In the genomic region with DNA sequence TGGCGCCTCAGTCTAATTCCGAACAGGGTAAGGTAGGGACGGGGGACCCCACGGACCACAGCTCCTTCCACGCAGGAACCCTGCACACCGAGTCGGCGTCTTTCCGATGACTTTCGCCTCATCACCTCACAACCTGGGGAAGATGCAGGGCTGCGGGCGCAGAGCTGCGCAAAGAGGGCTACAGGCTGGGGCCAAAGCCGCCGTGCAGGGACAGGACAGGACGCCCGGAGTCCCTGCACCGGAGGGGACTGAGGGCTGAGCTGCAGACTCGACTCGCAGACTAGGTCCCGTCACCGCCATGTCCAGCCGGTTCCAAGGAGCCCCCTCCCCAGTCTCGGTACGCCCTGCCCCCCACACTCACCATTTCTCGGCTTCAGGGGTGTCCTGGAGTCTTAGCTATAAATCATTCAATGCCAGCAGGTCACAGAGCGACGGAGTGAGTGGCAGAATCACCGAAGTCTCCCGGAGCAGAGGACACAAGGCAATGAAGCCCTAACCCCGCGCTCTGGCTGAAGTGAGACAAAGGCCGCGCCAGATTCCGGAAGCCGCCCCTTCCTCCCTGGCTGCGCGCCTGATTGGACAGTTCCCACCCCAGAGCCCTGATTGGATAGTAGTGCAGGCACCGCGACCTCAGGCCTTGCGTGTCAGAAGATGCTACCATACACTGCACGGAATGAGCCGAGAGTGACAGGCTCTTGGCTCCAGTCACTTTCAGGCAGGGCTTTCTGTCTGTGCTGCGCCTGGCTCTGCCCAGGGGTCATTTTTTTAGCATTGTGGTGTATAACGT, we compare ENCODE assay signal across 8 cellular contexts. TPM values are rescaled to one million over a fixed set of nuclear protein-coding genes. Genes with fewer than 3 reads are reported as not detected.
DNase-seq lines count a peak whose midpoint lies in the region; ATAC-seq and TF ChIP-seq lines count a peak whose summit lies in the region.
"Not testable (repeated sequence)": the region's sequence is repeated elsewhere in the genome, so short reads cannot be mapped to it uniquely, and the experiment has no call there.

A gene (minus strand): TSS at position 522 of the 787 bp plus-strand sequence. CDS start 158 bp downstream, at position 364.

- TF ChIP-seq CTCF in GM10248 (IDR thresholded peaks at IDR 0.05; ENCODE audit: control extremely low read depth, extremely low read depth, low read depth, missing control alignments); SK-N-SH (IDR thresholded peaks at IDR 0.05): not testable (repeated sequence)

- not testable (repeated sequence) for H3K27me3 Mint-ChIP-seq in activated naive CD4-positive, alpha-beta T cell treated with anti-CD3 and anti-CD28 coated beads, Interleukin-2, amount 10 ng/mL, durations not matched to agents 7 days and 5 days

- CTCF ChIA-PET in GM10248 (lab: Yijun Ruan, JAX); SK-N-SH (lab: Yijun Ruan, JAX); activated naive CD4-positive, alpha-beta T cell treated with anti-CD3 and anti-CD28 coated beads, Interleukin-2, amount 10 ng/mL, durations not matched to agents 7 days and 5 days (lab: Charles Lee): not testable (repeated sequence)

- H3K27ac Mint-ChIP-seq in activated naive CD4-positive, alpha-beta T cell treated with anti-CD3 and anti-CD28 coated beads, Interleukin-2, amount 10 ng/mL, durations not matched to agents 7 days and 5 days = peak within 1 kb of the TSS; percentile 91

- H3K9ac ChIP-seq in SK-N-SH = peak within 1 kb of the TSS; percentile 69

- TF ChIP-seq EP300 in SK-N-SH (IDR thresholded peaks at IDR 0.05; ENCODE audit: borderline replicate concordance in 1 of 2, low read depth in 1 of 2, low read length in 1 of 2) = not testable (repeated sequence)

- peak within 1 kb of the TSS; percentile 74 for H3K4me2 ChIP-seq in SK-N-SH

- H3K9me3 Mint-ChIP-seq in activated naive CD4-positive, alpha-beta T cell treated with anti-CD3 and anti-CD28 coated beads, Interleukin-2, amount 10 ng/mL, durations not matched to agents 7 days and 5 days = not testable (repeated sequence)

- not testable (repeated sequence) for H4K20me1 ChIP-seq in SK-N-SH (ENCODE audit: insufficient read depth)

- not testable (repeated sequence) for H3K4me1 ChIP-seq in SK-N-SH (ENCODE audit: control insufficient read depth in 1 of 2, insufficient read depth in 2 of 2, low read depth in 1 of 2, low read length in 1 of 2)

- not testable (repeated sequence) for H3F3A ChIP-seq in SK-N-SH (replicated peaks; ENCODE audit: insufficient read depth)

- peak within 1 kb of the TSS; percentile 97 for H2AFZ ChIP-seq in SK-N-SH (ENCODE audit: low read depth)

- H3K27ac ChIP-seq in SK-N-SH (ENCODE audit: low read depth in 2 of 2, low read length in 1 of 2); temporal lobe (ENCODE audit: low read depth, low read length): not testable (repeated sequence)

- peak; percentile 100 for ATAC-seq in HG02610 (IDR thresholded peaks at IDR 0.05; ENCODE audit: unreplicated experiment)

- WGBS in SK-N-SH (ENCODE audit: low lambda C conversion rate) = 2% methylated on average over 26 of the region's 45 CpGs

- H3K9me3 ChIP-seq in SK-N-SH = not testable (repeated sequence)

- H3K27me3 ChIP-seq in SK-N-SH (ENCODE audit: insufficient read depth) = not testable (repeated sequence)

- H3K9me2 ChIP-seq in SK-N-SH = not testable (repeated sequence)

- peak; percentile 86 for DNase-seq in GM10248 (ENCODE audit: extremely low spot score)
- peak; percentile 88 for DNase-seq in NCI-H1092 (lab: John Stamatoyannopoulos, UW)
- peak; percentile 82 for DNase-seq in SK-N-SH
- DNase-seq in activated naive CD4-positive, alpha-beta T cell treated with anti-CD3 and anti-CD28 coated beads, Interleukin-2, amount 10 ng/mL, durations not matched to agents 7 days and 5 days = peak; percentile 95
- DNase-seq in glomerular endothelial cell (ENCODE audit: extremely low read depth, low read depth, low spot score) = peak; percentile 87
- DNase-seq in occipital lobe (lab: John Stamatoyannopoulos, UW) = peak; percentile 97

- POLR2A ChIA-PET in GM10248 (lab: Yijun Ruan, JAX); SK-N-SH (lab: Yijun Ruan, JAX): not testable (repeated sequence)

- not testable (repeated sequence) for TF ChIP-seq RAD21 in SK-N-SH (IDR thresholded peaks at IDR 0.05; ENCODE audit: low read length)

- peaks cover 36% of the 10 kb centered on the region for H3K4me1 Mint-ChIP-seq in activated naive CD4-positive, alpha-beta T cell treated with anti-CD3 and anti-CD28 coated beads, Interleukin-2, amount 10 ng/mL, durations not matched to agents 7 days and 5 days

- H3K36me3 ChIP-seq in SK-N-SH (replicated peaks in 1 of 2; ENCODE audit: control insufficient read depth in 1 of 2, insufficient read depth in 2 of 2, low read length in 1 of 2) = not testable (repeated sequence)

- H3K36me3 Mint-ChIP-seq in activated naive CD4-positive, alpha-beta T cell treated with anti-CD3 and anti-CD28 coated beads, Interleukin-2, amount 10 ng/mL, durations not matched to agents 7 days and 5 days = not testable (repeated sequence)

- peak within 1 kb of the TSS; percentile 90 for H3K4me3 Mint-ChIP-seq in activated naive CD4-positive, alpha-beta T cell treated with anti-CD3 and anti-CD28 coated beads, Interleukin-2, amount 10 ng/mL, durations not matched to agents 7 days and 5 days

- H3K4me3 ChIP-seq in SK-N-SH (ENCODE audit: low read depth in 2 of 2, low read length in 1 of 2) = peak within 1 kb of the TSS; percentile 67 to 71

- H3K79me2 ChIP-seq in SK-N-SH (ENCODE audit: insufficient read depth) = peaks cover 19% of the 10 kb centered on the region

TF ChIP-seq in SK-N-SH, 30 proteins besides CTCF, POLR2A, EP300 and RAD21:
- TF ChIP-seq POLR2AphosphoS5 (IDR thresholded peaks at IDR 0.05; ENCODE audit: low read depth, low read length) = peak; percentile 17; the same call in 1 of the 2 replicates
- TF ChIP-seq NRF1 (IDR thresholded peaks at IDR 0.05; ENCODE audit: low read depth, low read length) = 0 out of 2 replicates have a peak, but pooled peaks have one; percentile 26
- peak; percentile 70; the same call in 1 of the 2 replicates for TF ChIP-seq SIN3A (IDR thresholded peaks at IDR 0.05; ENCODE audit: borderline replicate concordance, low read depth, low read length)
- TF ChIP-seq, protein P1, sequence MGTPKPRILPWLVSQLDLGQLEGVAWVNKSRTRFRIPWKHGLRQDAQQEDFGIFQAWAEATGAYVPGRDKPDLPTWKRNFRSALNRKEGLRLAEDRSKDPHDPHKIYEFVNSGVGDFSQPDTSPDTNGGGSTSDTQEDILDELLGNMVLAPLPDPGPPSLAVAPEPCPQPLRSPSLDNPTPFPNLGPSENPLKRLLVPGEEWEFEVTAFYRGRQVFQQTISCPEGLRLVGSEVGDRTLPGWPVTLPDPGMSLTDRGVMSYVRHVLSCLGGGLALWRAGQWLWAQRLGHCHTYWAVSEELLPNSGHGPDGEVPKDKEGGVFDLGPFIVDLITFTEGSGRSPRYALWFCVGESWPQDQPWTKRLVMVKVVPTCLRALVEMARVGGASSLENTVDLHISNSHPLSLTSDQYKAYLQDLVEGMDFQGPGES (IDR thresholded peaks at IDR 0.05; ENCODE audit: low read depth, low read length) = peak; percentile 67
- TF ChIP-seq CHD2 (IDR thresholded peaks at IDR 0.05; ENCODE audit: low read length, partially characterized antibody) = peak; percentile 79
- peak; percentile 24; the same call in 1 of the 2 replicates for TF ChIP-seq NFIC (IDR thresholded peaks at IDR 0.05; ENCODE audit: borderline replicate concordance)
- TF ChIP-seq GABPA (IDR thresholded peaks at IDR 0.05; ENCODE audit: low read depth) = peak; percentile 74
- TF ChIP-seq, protein P2, sequence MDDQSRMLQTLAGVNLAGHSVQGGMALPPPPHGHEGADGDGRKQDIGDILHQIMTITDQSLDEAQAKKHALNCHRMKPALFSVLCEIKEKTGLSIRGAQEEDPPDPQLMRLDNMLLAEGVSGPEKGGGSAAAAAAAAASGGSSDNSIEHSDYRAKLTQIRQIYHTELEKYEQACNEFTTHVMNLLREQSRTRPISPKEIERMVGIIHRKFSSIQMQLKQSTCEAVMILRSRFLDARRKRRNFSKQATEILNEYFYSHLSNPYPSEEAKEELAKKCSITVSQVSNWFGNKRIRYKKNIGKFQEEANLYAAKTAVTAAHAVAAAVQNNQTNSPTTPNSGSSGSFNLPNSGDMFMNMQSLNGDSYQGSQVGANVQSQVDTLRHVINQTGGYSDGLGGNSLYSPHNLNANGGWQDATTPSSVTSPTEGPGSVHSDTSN (IDR thresholded peaks at IDR 0.05) = peak; percentile 98
- peak; percentile 66 for TF ChIP-seq MXI1 (IDR thresholded peaks at IDR 0.05; ENCODE audit: low read depth, low read length)

RNA-seq across cellular contexts. Expression of the gene that starts here (rescaled TPM):
- 2.2 and 3.2 TPM in 2 replicates for polyA plus RNA-seq in SK-N-SH (2012; rRNA removed)
- 2.2 and 2.3 TPM in 2 replicates for polyA plus RNA-seq in SK-N-SH (2012; cell fraction: cytosol; rRNA removed)
- polyA plus RNA-seq in SK-N-SH (2012; cell fraction: nucleus; rRNA removed) = 6.9 and 9.7 TPM in 2 replicates
- total RNA-seq in glomerular endothelial cell = 2.3 and 5.1 TPM in 2 replicates
- 65.7 TPM for total RNA-seq in occipital lobe
- 40.3 TPM for total RNA-seq in temporal lobe
